In genomic region chr15:77831989-77832388, GRCh38 we compare ENCODE assay signal across 1 cellular context.
TF ChIP-seq lines count a peak whose summit lies in the region.

No MANE protein-coding gene starts in this region.

TF ChIP-seq in K562, 482 proteins besides CTCF, POLR2A, EP300 and RAD21 (continued from another document):
- TF ChIP-seq PBX2 (CRISPR knock-in tag; IDR thresholded peaks at IDR 0.05; ENCODE audit: low read depth) (no peak), PBX2 (tag; conservative IDR thresholded peaks at IDR 0.05; ENCODE audit: low read depth) (0 out of 2 replicates have a peak, but pooled peaks have one; percentile 10), ZNF384 (IDR thresholded peaks at IDR 0.05; ENCODE audit: low read depth, low read length) (no peak), SIRT6 (IDR thresholded peaks at IDR 0.05; ENCODE audit: low read depth, low read length) (no peak), DNMT1 (IDR thresholded peaks at IDR 0.05) (no peak), DEAF1 (CRISPR knock-in tag; IDR thresholded peaks at IDR 0.05) (no peak), CREB1 (IDR thresholded peaks at IDR 0.05) (no peak), CREB1 (CRISPR knock-in tag; IDR thresholded peaks at IDR 0.05) (no peak), ZNF609 (CRISPR knock-in tag; IDR thresholded peaks at IDR 0.05; ENCODE audit: borderline replicate concordance) (no peak), TCF7L2 (IDR thresholded peaks at IDR 0.05; ENCODE audit: low read depth, low read length) (no peak)
